ENCODE assay signal across 19 cellular contexts in the genomic region with DNA sequence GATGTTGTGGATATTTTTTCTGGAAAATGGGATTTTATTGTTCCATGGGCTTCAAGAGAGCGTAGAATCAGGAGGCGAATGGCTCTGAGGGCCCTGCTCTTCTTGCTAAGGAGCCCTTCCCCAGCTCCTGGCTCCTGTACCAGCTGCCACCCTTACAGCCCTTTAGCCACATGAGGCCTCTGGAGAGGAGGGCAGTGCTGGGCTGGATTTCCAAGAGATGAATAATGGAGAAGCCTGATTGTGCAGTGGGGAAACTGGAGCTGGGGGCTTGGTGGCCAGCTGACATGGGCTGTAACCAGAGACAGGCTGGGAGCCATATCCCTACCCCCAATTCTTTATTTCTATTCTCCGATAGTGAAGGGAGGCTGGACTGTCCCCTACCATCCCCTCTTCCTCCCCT. TPM values are rescaled to one million over a fixed set of nuclear protein-coding genes. Genes with fewer than 3 reads are reported as not detected.
"Had no signal": no experiment of that assay in that cellular context is flagged by ENCODE, and none has a peak within 500 bp of the region (broad histone marks: within the 10 kb centered on the region; RNA-seq: fewer than 3 reads in every experiment).

No MANE protein-coding gene starts in this region.

- H3K4me2 ChIP-seq: neural progenitor cell, smooth muscle cell had no signal

- H3K27ac Mint-ChIP-seq: endodermal cell; neural progenitor cell; progenitor cell of endocrine pancreas; stimulated activated memory B cell treated with anti-CD40 and anti-IgM and Interleukin-4, amounts not matched to agents 10 μg/mL and 1 μg/mL and 100 μg/mL, for 72 hours; stimulated activated naive CD8-positive, alpha-beta T cell treated with anti-CD3 and anti-CD28 coated beads, Interleukin-15, Interleukin-2, amounts not matched to agents 100 ng/mL and 50 ng/mL, for 24 hours had no signal

- H3K4me3 ChIP-seq: colonic mucosa, neural progenitor cell, pancreas, smooth muscle cell, thoracic aorta, transverse colon had no signal

- H3K36me3 ChIP-seq: neural progenitor cell had no signal

- H3K9ac ChIP-seq: neural progenitor cell had no signal

- H3K27me3 ChIP-seq: colonic mucosa, neural progenitor cell, pancreas, transverse colon had no signal

- H2AFZ ChIP-seq: neural progenitor cell had no signal

- ATAC-seq: natural killer cell; pancreas; right cardiac atrium; stimulated activated memory B cell treated with anti-CD40 and anti-IgM and Interleukin-4, amounts not matched to agents 10 μg/mL and 1 μg/mL and 100 μg/mL, for 72 hours had no signal

- H3K9me3 ChIP-seq: colonic mucosa, pancreas, thoracic aorta, transverse colon had no signal

- H3K27me3 Mint-ChIP-seq: progenitor cell of endocrine pancreas; stimulated activated memory B cell treated with anti-CD40 and anti-IgM and Interleukin-4, amounts not matched to agents 10 μg/mL and 1 μg/mL and 100 μg/mL, for 72 hours; stimulated activated naive CD8-positive, alpha-beta T cell treated with anti-CD3 and anti-CD28 coated beads, Interleukin-15, Interleukin-2, amounts not matched to agents 100 ng/mL and 50 ng/mL, for 24 hours had no signal

- H3K4me3 Mint-ChIP-seq: endodermal cell; immature natural killer cell; natural killer cell; neural progenitor cell; stimulated activated memory B cell treated with anti-CD40 and anti-IgM and Interleukin-4, amounts not matched to agents 10 μg/mL and 1 μg/mL and 100 μg/mL, for 72 hours; stimulated activated naive CD8-positive, alpha-beta T cell treated with anti-CD3 and anti-CD28 coated beads, Interleukin-15, Interleukin-2, amounts not matched to agents 100 ng/mL and 50 ng/mL, for 24 hours had no signal

- H3K27ac ChIP-seq: colonic mucosa, neural progenitor cell, pancreas, transverse colon had no signal

- DNase-seq: colonic mucosa; dermis blood vessel endothelial cell; endodermal cell; immature natural killer cell; mesendoderm; natural killer cell; nucleus accumbens; pancreas; stimulated activated CD4-positive, alpha-beta T cell treated with anti-CD3 and anti-CD28 coated beads, Interleukin-4, amount 100 ng/mL, for 1 hour; stimulated activated CD8-positive, alpha-beta memory T cell treated with anti-CD3 and anti-CD28 coated beads, Interleukin-4, amount 100 ng/mL, for 48 hours; transverse colon had no signal

- H3K4me1 Mint-ChIP-seq: neural progenitor cell; stimulated activated memory B cell treated with anti-CD40 and anti-IgM and Interleukin-4, amounts not matched to agents 10 μg/mL and 1 μg/mL and 100 μg/mL, for 72 hours had no signal

- H3K36me3 Mint-ChIP-seq: natural killer cell had no signal

- H3K9me3 Mint-ChIP-seq: endodermal cell; immature natural killer cell; natural killer cell; neural progenitor cell; stimulated activated memory B cell treated with anti-CD40 and anti-IgM and Interleukin-4, amounts not matched to agents 10 μg/mL and 1 μg/mL and 100 μg/mL, for 72 hours; stimulated activated naive CD8-positive, alpha-beta T cell treated with anti-CD3 and anti-CD28 coated beads, Interleukin-15, Interleukin-2, amounts not matched to agents 100 ng/mL and 50 ng/mL, for 24 hours had no signal

- H3K4me1 ChIP-seq: colonic mucosa, pancreas had no signal

RNA-seq across cellular contexts. Expression of gene LRRC73, which starts 9.2 kb away (rescaled TPM):
- total RNA-seq: urinary bladder had no signal

RNA-seq across cellular contexts. Expression of gene DLK2, which starts 45.6 kb away (rescaled TPM):
- total RNA-seq: endodermal cell, natural killer cell, thoracic aorta had no signal
